Comparison of ENCODE assay signal across 1 cellular context in genomic region chr5:151068571-151069197, GRCh38.
TF ChIP-seq lines count a peak whose summit lies in the region.

No MANE protein-coding gene starts in this region.

TF ChIP-seq in GM12878, 131 proteins besides CTCF, POLR2A, EP300 and RAD21 (continued from another document and continues in another):
- no peak for TF ChIP-seq USF1 (IDR thresholded peaks at IDR 0.05; ENCODE audit: borderline replicate concordance, extremely low read length, insufficient read depth, low read depth, low read length)
- peak; percentile 31; the same call in 1 of the 2 replicates for TF ChIP-seq CREM (IDR thresholded peaks at IDR 0.05; ENCODE audit: low read depth)
- TF ChIP-seq MYC (IDR thresholded peaks at IDR 0.05; ENCODE audit: insufficient read depth, insufficient read length, insufficient replicate concordance, low read length, severe bottlenecking), result no peak
- TF ChIP-seq E4F1 (IDR thresholded peaks at IDR 0.05; ENCODE audit: borderline replicate concordance, partially characterized antibody), result no peak
- no peak for TF ChIP-seq FOS (IDR thresholded peaks at IDR 0.05; ENCODE audit: borderline replicate concordance, extremely low read depth, insufficient read length)
- TF ChIP-seq PRDM15 (CRISPR knock-in tag; IDR thresholded peaks at IDR 0.05), result no peak
- TF ChIP-seq CREB1 (IDR thresholded peaks at IDR 0.05; ENCODE audit: low read depth), result no peak
- no peak for TF ChIP-seq HDAC2 (IDR thresholded peaks at IDR 0.05)
- TF ChIP-seq ZNF207 (IDR thresholded peaks at IDR 0.05; ENCODE audit: borderline replicate concordance), result no peak
- TF ChIP-seq ZBTB40 (IDR thresholded peaks at IDR 0.05; ENCODE audit: borderline replicate concordance), result no peak
- no peak for TF ChIP-seq BRCA1 (IDR thresholded peaks at IDR 0.05; ENCODE audit: low read depth, low read length)
- no peak for TF ChIP-seq PML (IDR thresholded peaks at IDR 0.05; ENCODE audit: low read length)
- TF ChIP-seq KLF5 (IDR thresholded peaks at IDR 0.05; ENCODE audit: partially characterized antibody), result peak; percentile 30
- TF ChIP-seq CHD2 (IDR thresholded peaks at IDR 0.05; ENCODE audit: borderline replicate concordance, low read depth, low read length), result no peak
- TF ChIP-seq CBFB (IDR thresholded peaks at IDR 0.05; ENCODE audit: low read depth), result peak; percentile 59; the same call in 1 of the 2 replicates
- no peak for TF ChIP-seq FOXK2 (IDR thresholded peaks at IDR 0.05)
- no peak for TF ChIP-seq ZNF24 (IDR thresholded peaks at IDR 0.05)
- TF ChIP-seq MLLT1 (IDR thresholded peaks at IDR 0.05), result no peak
- TF ChIP-seq RB1 (IDR thresholded peaks at IDR 0.05; ENCODE audit: borderline replicate concordance), result no peak
- TF ChIP-seq SUPT20H (IDR thresholded peaks at IDR 0.05; ENCODE audit: borderline replicate concordance, control insufficient read depth, low read depth, low read length), result no peak
- TF ChIP-seq PBX3 (IDR thresholded peaks at IDR 0.05; ENCODE audit: insufficient replicate concordance, low read depth, low read length), result no peak
- TF ChIP-seq KAT2A (conservative IDR thresholded peaks at IDR 0.05; ENCODE audit: control insufficient read depth, low read depth, low read length), result no peak
- TF ChIP-seq STAT3 (IDR thresholded peaks at IDR 0.05; ENCODE audit: low read depth, low read length), result no peak
- TF ChIP-seq PKNOX1 (IDR thresholded peaks at IDR 0.05), result no peak
- TF ChIP-seq NFXL1 (IDR thresholded peaks at IDR 0.05; ENCODE audit: borderline replicate concordance), result no peak
- TF ChIP-seq EED (IDR thresholded peaks at IDR 0.05; ENCODE audit: low read depth), result no peak; the same call in none of the 2 replicates
- TF ChIP-seq MTA2 (IDR thresholded peaks at IDR 0.05; ENCODE audit: low read depth), result no peak
- peak; percentile 21; the same call in 1 of the 2 replicates for TF ChIP-seq ZBED1 (IDR thresholded peaks at IDR 0.05; ENCODE audit: borderline replicate concordance)
- no peak for TF ChIP-seq RELB (IDR thresholded peaks at IDR 0.05; ENCODE audit: low read depth)
- no peak for TF ChIP-seq NRF1 (conservative IDR thresholded peaks at IDR 0.05; ENCODE audit: low read depth, low read length)
- TF ChIP-seq RBBP5 (conservative IDR thresholded peaks at IDR 0.05), result no peak
- TF ChIP-seq TCF12 (IDR thresholded peaks at IDR 0.05; ENCODE audit: low read depth, low read length), result peak; percentile 83
- TF ChIP-seq NBN (IDR thresholded peaks at IDR 0.05), result no peak
- TF ChIP-seq FOXM1 (IDR thresholded peaks at IDR 0.05; ENCODE audit: low read depth, low read length), result no peak
- no peak for TF ChIP-seq ESRRA (IDR thresholded peaks at IDR 0.05; ENCODE audit: low read length)
- no peak for TF ChIP-seq SMAD1 (IDR thresholded peaks at IDR 0.05; ENCODE audit: low read depth, partially characterized antibody)
- no peak for TF ChIP-seq SPI1 (IDR thresholded peaks at IDR 0.05; ENCODE audit: borderline replicate concordance, insufficient read depth, low read depth, low read length)
- no peak for TF ChIP-seq BMI1 (IDR thresholded peaks at IDR 0.05; ENCODE audit: borderline replicate concordance)
- TF ChIP-seq MXI1 (IDR thresholded peaks at IDR 0.05; ENCODE audit: low read depth, low read length), result no peak
- no peak for TF ChIP-seq ZBTB11 (CRISPR knock-in tag; IDR thresholded peaks at IDR 0.05)
- TF ChIP-seq STAT1 (conservative IDR thresholded peaks at IDR 0.05), result no peak
- TF ChIP-seq ZNF274 (IDR thresholded peaks at IDR 0.05; ENCODE audit: insufficient read depth, insufficient read length), result no peak
- no peak for TF ChIP-seq EZH2 (IDR thresholded peaks at IDR 0.05; ENCODE audit: borderline replicate concordance, control insufficient read depth, low read depth, low read length)
- no peak for TF ChIP-seq YY1 (IDR thresholded peaks at IDR 0.05; ENCODE audit: low read depth, low read length)
- TF ChIP-seq ZNF622 (IDR thresholded peaks at IDR 0.05), result no peak
